ENCODE assay signal across 22 cellular contexts in the genomic region with DNA sequence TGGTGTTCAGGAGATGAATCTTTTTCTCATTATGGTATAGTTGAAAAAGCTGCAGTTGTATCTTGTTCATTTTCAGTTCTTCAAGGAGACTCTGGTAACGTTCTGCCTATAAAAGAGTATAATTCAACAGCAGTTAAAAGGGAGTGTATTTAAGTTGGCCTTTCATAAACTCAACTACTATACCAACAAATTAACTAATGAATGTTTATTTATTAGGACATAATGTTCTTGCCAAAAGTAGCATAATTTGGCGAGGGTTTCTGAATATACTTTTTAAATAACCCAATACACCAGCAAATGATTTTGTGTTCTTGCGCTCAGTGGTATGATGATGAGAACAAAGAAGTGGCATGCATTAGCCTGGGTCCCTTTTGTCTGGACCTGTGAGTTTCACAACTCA.
"Had no signal": no experiment of that assay in that cellular context is flagged by ENCODE, and none has a peak within 500 bp of the region (broad histone marks: within the 10 kb centered on the region; RNA-seq: fewer than 3 reads in every experiment).

No MANE protein-coding gene starts in this region.

- DNase-seq: KBM-7; MG63; NCI-H1092; NCI-H1105 treated with DMSO at 0.1 percent for 48 hours; NCI-H1417 treated with DMSO at 0.1 percent for 48 hours; NCI-H146; NCI-H1694 treated with DMSO at 0.1 percent for 48 hours; NCI-H1930; NCI-H2081; NCI-H2107; NCI-H2227 treated with DMSO at 0.1 percent for 48 hours; NCI-H524; NCI-H526 treated with DMSO at 0.1 percent for 48 hours; NCI-H748 treated with DMSO at 0.1 percent for 48 hours; NK-92 treated with Interleukin-12 subunit alpha and Interleukin-12 subunit beta, amount 100 ng/mL, for 24 hours; PC-3; SHP77; SK-N-SH; SW 1271; T-cell had no signal

- H3K4me3 ChIP-seq: MG63 had no signal

- H3K27ac ChIP-seq: RWPE1 had no signal

- H3K36me3 ChIP-seq: MG63 had no signal

- ATAC-seq: Panc1, PC-3, T-cell had no signal

- H3K9me3 ChIP-seq: MG63, SK-N-SH had no signal
